In genomic region chr2:237714690-237715458, GRCh38 we compare ENCODE assay signal across 8 cellular contexts.
DNase-seq lines count a peak whose midpoint lies in the region; ATAC-seq and TF ChIP-seq lines count a peak whose summit lies in the region.

No MANE protein-coding gene starts in this region.

- no peak overlapping the region for H3K9ac ChIP-seq in HUES6 (ENCODE audit: low read length)

- no peak for TF ChIP-seq POLR2A in spleen (IDR thresholded peaks at IDR 0.05)

- WGBS in spleen, 5 donors: 61 to 80% (median 74%) methylated on average over 14 of the region's 14 CpGs

- H3K27ac ChIP-seq in HUES6 (ENCODE audit: low read depth, low read length) (0 out of 2 replicates have a peak overlapping the region, but pooled peaks have one; percentile 22), spleen (peak overlapping the region in 5 of 8 donors; percentile 35 to 62 (median 41))
- H3K27ac ChIP-seq in effector memory CD4-positive, alpha-beta T cell (ENCODE audit: insufficient read depth, low read length, poor library complexity, severe bottlenecking): no peak overlapping the region

- no peak overlapping the region for H3K4me3 ChIP-seq in HUES6 (ENCODE audit: low read depth, low read length)
- H3K4me3 ChIP-seq in astrocyte of the spinal cord (ENCODE audit: low read depth, low read length): no peak overlapping the region
- H3K4me3 ChIP-seq in spleen: peak overlapping the region in 1 of 8 donors; percentile 9
- H3K4me3 ChIP-seq in effector memory CD4-positive, alpha-beta T cell (ENCODE audit: insufficient read depth, low read depth, low read length, poor library complexity, severe bottlenecking): no peak overlapping the region

- TF ChIP-seq CTCF in astrocyte of the spinal cord (IDR thresholded peaks at IDR 0.05; ENCODE audit: low read depth, low read length) (no peak), spleen (IDR thresholded peaks at IDR 0.05 in 8 of 11, conservative IDR thresholded peaks at IDR 0.05 in 3 of 11) (no peak)

- H3K36me3 ChIP-seq in HUES6 (ENCODE audit: control insufficient read depth, insufficient read depth, low read length): 0 out of 2 replicates have a peak, but pooled peaks cover 8% of the 10 kb centered on the region
- H3K36me3 ChIP-seq in spleen: peaks cover 0 to 59% (median 21%) of the 10 kb centered on the region in 6 donors
- peaks cover 33% of the 10 kb centered on the region for H3K36me3 ChIP-seq in effector memory CD4-positive, alpha-beta T cell (ENCODE audit: control insufficient read depth, insufficient read depth, low read length)

- DNase-seq in astrocyte of the spinal cord (ENCODE audit: low read depth, low spot score) (peak; percentile 84), kidney glomerular epithelial cell (lab: John Stamatoyannopoulos, UW) (peak; percentile 55), spleen (no peak), COLO829 (ENCODE audit: low spot score) (no peak), NCI-H2081 (lab: John Stamatoyannopoulos, UW) (no peak)
- no peak for DNase-seq in effector memory CD4-positive, alpha-beta T cell

- peaks cover 37% of the 10 kb centered on the region for H3K4me1 ChIP-seq in HUES6 (ENCODE audit: control insufficient read depth, insufficient read depth, low read length)
- peaks cover 8 to 94% (median 41%) of the 10 kb centered on the region in 6 donors for H3K4me1 ChIP-seq in spleen
- no peaks in the 10 kb centered on the region for H3K4me1 ChIP-seq in effector memory CD4-positive, alpha-beta T cell (ENCODE audit: control insufficient read depth, insufficient read depth, low read length, poor library complexity, severe bottlenecking)

- in situ Hi-C loops in astrocyte of the spinal cord (cut with HindIII; ENCODE audit: low sequenced_read_pairs): no loop called here

- no peaks in the 10 kb centered on the region for H3K27me3 ChIP-seq in HUES6 (ENCODE audit: control insufficient read depth, insufficient read depth, low read length)
- no peaks in the 10 kb centered on the region for H3K27me3 ChIP-seq in spleen (replicated peaks in 1 of 7)
- H3K27me3 ChIP-seq in effector memory CD4-positive, alpha-beta T cell (replicated peaks; ENCODE audit: control insufficient read depth, insufficient read depth, low read length, poor library complexity, severe bottlenecking): no peaks in the 10 kb centered on the region

- no peak for ATAC-seq in GM21576 (IDR thresholded peaks at IDR 0.05; ENCODE audit: unreplicated experiment)

- intact Hi-C loops in spleen (cut with DNase I; ENCODE audit: low total_unique reads): no loop called here

- H3K9me3 ChIP-seq in HUES6 (ENCODE audit: control insufficient read depth, insufficient read depth, low read depth, low read length) (no peaks in the 10 kb centered on the region), spleen (no peaks in the 10 kb centered on the region)
- H3K9me3 ChIP-seq in effector memory CD4-positive, alpha-beta T cell (ENCODE audit: control insufficient read depth, low read length): no peaks in the 10 kb centered on the region

Comparison
In these comparisons a context has a peak if more than half of its experiments do, and no peak if none do; other contexts are left out.
1. DNase-seq: peak in astrocyte of the spinal cord (single experiment) and kidney glomerular epithelial cell (single experiment); none in spleen (single experiment), effector memory CD4-positive, alpha-beta T cell (0 of 3), COLO829 (single experiment) and NCI-H2081 (0 of 2).